24 cellular contexts compared by ENCODE assay signal in the genomic region with DNA sequence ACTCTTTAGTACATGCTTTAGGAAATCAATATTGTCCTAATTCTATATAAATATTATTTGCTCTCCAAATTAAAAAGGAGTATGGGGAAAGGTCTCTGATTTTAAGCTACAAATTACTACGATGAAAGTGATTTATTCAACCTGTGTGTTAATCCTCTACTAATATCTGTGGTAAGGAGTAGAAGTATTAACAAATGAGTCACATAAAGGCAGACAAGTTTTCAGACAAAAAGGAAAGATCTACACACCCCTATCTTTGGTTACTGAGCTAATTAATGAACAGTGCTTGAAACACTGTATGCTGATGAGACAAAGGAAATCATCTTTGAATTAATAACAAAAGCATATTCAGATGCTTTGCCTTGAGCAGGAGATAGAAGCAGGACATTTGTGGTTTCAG. TPM values are rescaled to one million over a fixed set of nuclear protein-coding genes. Genes with fewer than 3 reads are reported as not detected.
DNase-seq lines count a peak whose midpoint lies in the region; ATAC-seq, FAIRE-seq and TF ChIP-seq lines count a peak whose summit lies in the region.
"Had no signal": no experiment of that assay in that cellular context is flagged by ENCODE, and none has a peak within 500 bp of the region (broad histone marks: within the 10 kb centered on the region; RNA-seq: fewer than 3 reads in every experiment).

No MANE protein-coding gene starts in this region.

- in situ Hi-C loops in GM23248 (cut with MboI): no loop called here

- H3K4me1 ChIP-seq in GM23248 (ENCODE audit: insufficient read depth) (peaks cover 43% of the 10 kb centered on the region), RWPE2 (ENCODE audit: insufficient read depth, poor library complexity, severe bottlenecking) (peaks cover 9% of the 10 kb centered on the region), endothelial cell of umbilical vein (ENCODE audit: control insufficient read depth, extremely low read depth, insufficient read depth, low read length) (peaks cover 4% of the 10 kb centered on the region), mesenchymal stem cell (ENCODE audit: control insufficient read depth, insufficient read depth, low read depth, low read length) (no peaks in the 10 kb centered on the region)
- H3K4me1 ChIP-seq: BLaER1, Peyer's patch had no signal

- no peak overlapping the region for H2AK5ac ChIP-seq in mesenchymal stem cell (ENCODE audit: low read length, severe bottlenecking)

- no peaks in the 10 kb centered on the region for H3K79me1 ChIP-seq in mesenchymal stem cell (replicated peaks; ENCODE audit: low read length, poor library complexity, severe bottlenecking)

- no peak overlapping the region for H2BK12ac ChIP-seq in mesenchymal stem cell (ENCODE audit: low read length in 2 of 2)

- no peaks in the 10 kb centered on the region for H3K4me1 Mint-ChIP-seq in CD14-positive monocyte
- H3K4me1 Mint-ChIP-seq: CD8-positive, alpha-beta memory T cell had no signal

- H3K27me3 Mint-ChIP-seq in CD14-positive monocyte (ENCODE audit: low read depth in 3 of 3): no peaks in the 10 kb centered on the region

- POLR2A ChIA-PET in endothelial cell of umbilical vein (lab: Charles Lee): no interaction called here

- H3K9me3 Mint-ChIP-seq in CD14-positive monocyte: peaks cover 0 to 3% (median 0%) of the 10 kb centered on the region in 7 donors
- H3K9me3 Mint-ChIP-seq: CD8-positive, alpha-beta memory T cell; GM23338 had no signal

- no peak overlapping the region for H3K23ac ChIP-seq in mesenchymal stem cell (ENCODE audit: low read length in 2 of 2)

- H3K4ac ChIP-seq in mesenchymal stem cell (ENCODE audit: low read depth in 1 of 2, low read length in 2 of 2): no peak overlapping the region

- WGBS in GM23248 (ENCODE audit: low coverage in 1 of 2, low lambda C conversion rate in 2 of 2, missing lambda C conversion rate in 2 of 2), 2 experiments: 19 to 27% methylated on average over 1 of the region's 1 CpG
- WGBS in mesenchymal stem cell: no CpG with 5 or more reads among the region's 1 CpG

- no peak overlapping the region for H2BK120ac ChIP-seq in mesenchymal stem cell (ENCODE audit: low read depth, low read length)

- H3K4me3 Mint-ChIP-seq in CD14-positive monocyte: no peak overlapping the region
- H3K4me3 Mint-ChIP-seq: CD8-positive, alpha-beta memory T cell; GM23338 had no signal

- BruUV-seq in endothelial cell of umbilical vein (replicated peaks; lab: Mats Ljungman, UMichigan): no TSS peak

- TF ChIP-seq POLR2A in endothelial cell of umbilical vein (IDR thresholded peaks at IDR 0.05; ENCODE audit: low read depth, low read length): no peak

- intact Hi-C loops in endothelial cell of umbilical vein (cut with micrococcal nuclease): no loop called here
- intact Hi-C loops in CD14-positive monocyte (cut with micrococcal nuclease): no loop called here

- dilution Hi-C loops in endothelial cell of umbilical vein (cut with MboI; ENCODE audit: extremely low pct_ligation_motif_present, low sequenced_read_pairs): no loop called here

- H2AFZ ChIP-seq in GM23248 (no peak overlapping the region), endothelial cell of umbilical vein (ENCODE audit: low read depth, low read length) (no peak overlapping the region), mesenchymal stem cell (ENCODE audit: low read depth, low read length) (no peak overlapping the region)
- H2AFZ ChIP-seq: GM23338 had no signal

- no peak overlapping the region for H3K14ac ChIP-seq in mesenchymal stem cell (ENCODE audit: low read length in 2 of 2)

- peak; percentile 71 for ATAC-seq in RWPE2 (ENCODE audit: low read depth)
- ATAC-seq: GM12878, GM23338, HCT116 had no signal

- DNase-seq in GM23248: peak; percentile 41
- DNase-seq in RWPE2 (ENCODE audit: low spot score): no peak
- no peak for DNase-seq in endothelial cell of umbilical vein (ENCODE audit: low read depth, low spot score)
- peak; percentile 54 for DNase-seq in mesenchymal stem cell
- DNase-seq in amniotic stem cell (lab: John Stamatoyannopoulos, UW): no peak
- DNase-seq in foreskin melanocyte: no peak
- no peak for DNase-seq in CD14-positive monocyte (ENCODE audit: low spot score)
- DNase-seq in MG63: no peak
- DNase-seq: CD8-positive, alpha-beta memory T cell; DMS79 treated with DMSO at 0.1 percent for 48 hours; GDM1; Kasumi-1; NCI-H1105; NCI-H1694; NCI-H2081 treated with DMSO at 0.1 percent for 48 hours; NCI-H446 treated with DMSO at 0.1 percent for 48 hours; NCI-H748 treated with DMSO at 0.1 percent for 48 hours; NK-92 treated with Interleukin-12 subunit alpha and Interleukin-12 subunit beta, amount 100 ng/mL, for 24 hours; Peyer's patch; SHP77 treated with DMSO at 0.1 percent for 48 hours had no signal

- no peaks in the 10 kb centered on the region for H3K79me2 ChIP-seq in GM23248 (ENCODE audit: insufficient read depth)
- no peaks in the 10 kb centered on the region for H3K79me2 ChIP-seq in endothelial cell of umbilical vein (ENCODE audit: control insufficient read depth, insufficient read depth, low read length)

- H3K27me3 ChIP-seq in GM23248 (replicated peaks; ENCODE audit: insufficient read depth) (no peaks in the 10 kb centered on the region), RWPE2 (ENCODE audit: insufficient read depth, poor library complexity, severe bottlenecking) (no peaks in the 10 kb centered on the region), endothelial cell of umbilical vein (ENCODE audit: control insufficient read depth in 2 of 2, insufficient read depth in 2 of 2, low read length in 2 of 2) (no peaks in the 10 kb centered on the region), mesenchymal stem cell (ENCODE audit: control insufficient read depth in 1 of 2, insufficient read depth in 1 of 2, low read length in 2 of 2) (no peaks in the 10 kb centered on the region), MG63 (no peaks in the 10 kb centered on the region)
- H3K27me3 ChIP-seq: BLaER1, Peyer's patch had no signal

- CTCF ChIA-PET in endothelial cell of umbilical vein (lab: Charles Lee): interaction anchor here (2.2 to 4.0 kb wide), 2 partner anchors 14 to 40 kb away, joined by 10 to 37 read pairs; partner anchors contain the start of gene LOX

- TF ChIP-seq CTCF in RWPE2 (IDR thresholded peaks at IDR 0.05; ENCODE audit: poor library complexity, severe bottlenecking): no peak
- no peak for TF ChIP-seq CTCF in endothelial cell of umbilical vein (IDR thresholded peaks at IDR 0.05; ENCODE audit: extremely low read depth in 1 of 2, insufficient read depth in 1 of 2, low read depth in 1 of 2, low read length in 2 of 2)
- TF ChIP-seq CTCF in CD14-positive monocyte (IDR thresholded peaks at IDR 0.05): no peak

- FAIRE-seq in endothelial cell of umbilical vein (lab: Jason Lieb, UNC): peak; percentile 28
- FAIRE-seq: GM12878 had no signal

- H3K9ac ChIP-seq in GM23248: no peak overlapping the region
- H3K9ac ChIP-seq in endothelial cell of umbilical vein (replicated peaks; ENCODE audit: extremely low read depth, insufficient read depth, low read length): no peak overlapping the region
- no peak overlapping the region for H3K9ac ChIP-seq in mesenchymal stem cell (ENCODE audit: low read length)
- H3K9ac ChIP-seq: BLaER1 had no signal

- H3K36me3 ChIP-seq in GM23248 (ENCODE audit: low read depth) (peaks cover 32% of the 10 kb centered on the region), RWPE2 (ENCODE audit: low read depth) (peaks cover 20% of the 10 kb centered on the region), endothelial cell of umbilical vein (ENCODE audit: control insufficient read depth in 2 of 2, extremely low read depth in 1 of 2, insufficient read depth in 2 of 2, low read length in 2 of 2) (no peaks in the 10 kb centered on the region), mesenchymal stem cell (ENCODE audit: control insufficient read depth in 1 of 2, insufficient read depth in 2 of 2, low read depth in 1 of 2, low read length in 2 of 2) (peaks cover 2 to 27% of the 10 kb centered on the region in 2 experiments), MG63 (peaks cover 28% of the 10 kb centered on the region)
- H3K36me3 ChIP-seq: BLaER1, Peyer's patch had no signal

- no peaks in the 10 kb centered on the region for H3K9me1 ChIP-seq in endothelial cell of umbilical vein (replicated peaks; ENCODE audit: control insufficient read depth, extremely low read depth, insufficient read depth, low read length)

- H3K9me3 ChIP-seq in GM23248 (ENCODE audit: low read depth): no peaks in the 10 kb centered on the region
- H3K9me3 ChIP-seq in RWPE2 (ENCODE audit: severe bottlenecking): no peaks in the 10 kb centered on the region
- no peaks in the 10 kb centered on the region for H3K9me3 ChIP-seq in endothelial cell of umbilical vein (replicated peaks; ENCODE audit: control insufficient read depth, insufficient read depth, low read length)
- no peaks in the 10 kb centered on the region for H3K9me3 ChIP-seq in mesenchymal stem cell (ENCODE audit: control insufficient read depth, low read length)
- H3K9me3 ChIP-seq in MG63: no peaks in the 10 kb centered on the region
- H3K9me3 ChIP-seq: BLaER1, Peyer's patch had no signal

- H2BK15ac ChIP-seq in mesenchymal stem cell (ENCODE audit: low read depth, poor library complexity, severe bottlenecking): no peak overlapping the region

- H3K18ac ChIP-seq in mesenchymal stem cell (ENCODE audit: low read depth in 1 of 2, low read length in 2 of 2): no peak overlapping the region

- no peak overlapping the region for H4K8ac ChIP-seq in mesenchymal stem cell (ENCODE audit: low read length)

- H3K36me3 Mint-ChIP-seq in CD14-positive monocyte: no peaks in the 10 kb centered on the region

- H3K9me2 ChIP-seq in GM23248 (ENCODE audit: insufficient read depth): no peaks in the 10 kb centered on the region

- H3F3A ChIP-seq in GM23248 (ENCODE audit: insufficient read depth): peaks cover 63% of the 10 kb centered on the region

- no peak overlapping the region for H3K4me2 ChIP-seq in GM23248 (ENCODE audit: unreplicated experiment)
- no peak overlapping the region for H3K4me2 ChIP-seq in endothelial cell of umbilical vein (ENCODE audit: insufficient read depth, low read length)
- no peak overlapping the region for H3K4me2 ChIP-seq in mesenchymal stem cell (ENCODE audit: low read length, poor library complexity, severe bottlenecking)
- H3K4me2 ChIP-seq: BLaER1, GM23338 had no signal

- peak overlapping the region in 1 of 7 donors; percentile 9 for H3K27ac Mint-ChIP-seq in CD14-positive monocyte
- H3K27ac Mint-ChIP-seq: CD8-positive, alpha-beta memory T cell; GM23338 had no signal

- H4K20me1 ChIP-seq in GM23248 (ENCODE audit: insufficient read depth) (no peaks in the 10 kb centered on the region), endothelial cell of umbilical vein (replicated peaks; ENCODE audit: control insufficient read depth, extremely low read depth, insufficient read depth, low read length) (no peaks in the 10 kb centered on the region)
- H4K20me1 ChIP-seq: BLaER1 had no signal

- H3K27ac ChIP-seq in GM23248 (0 out of 2 replicates have a peak overlapping the region, but pooled peaks have one; percentile 38), RWPE2 (ENCODE audit: poor library complexity, severe bottlenecking) (no peak overlapping the region), endothelial cell of umbilical vein (ENCODE audit: insufficient read depth, low read depth, low read length) (no peak overlapping the region), mesenchymal stem cell (ENCODE audit: low read length, poor library complexity, severe bottlenecking) (no peak overlapping the region)
- H3K27ac ChIP-seq: BLaER1, Peyer's patch had no signal

- H3K4me3 ChIP-seq in GM23248 (no peak overlapping the region), RWPE2 (ENCODE audit: severe bottlenecking) (no peak overlapping the region), endothelial cell of umbilical vein (replicated peaks in 1 of 3; ENCODE audit: insufficient read depth in 1 of 3, low read depth in 1 of 3, low read length in 3 of 3) (no peak overlapping the region), mesenchymal stem cell (ENCODE audit: insufficient read depth in 1 of 2, low read depth in 1 of 2, low read length in 2 of 2) (no peak overlapping the region), MG63 (no peak overlapping the region)
- H3K4me3 ChIP-seq: BLaER1, GM12878, GM23338, Peyer's patch had no signal

- no peak overlapping the region for H2BK5ac ChIP-seq in mesenchymal stem cell (ENCODE audit: low read depth, low read length, poor library complexity, severe bottlenecking)

- H4K91ac ChIP-seq in mesenchymal stem cell (ENCODE audit: low read length): no peak overlapping the region

RNA-seq across cellular contexts. Expression of gene LOX, which starts 15.9 kb away (rescaled TPM):
- total RNA-seq in GM23248 (2014; rRNA removed; shearing (Covaris generic)): 418 and 440 TPM in 2 replicates
- polyA plus RNA-seq in GM23248 (2016; fragmentation: Nextera tagmentation; extraction: Ambion mirVana) (1,207 and 1,226 TPM in 2 replicates), endothelial cell of umbilical vein (39.0 and 43.5 TPM in 2 replicates), CD14-positive monocyte (not detected)
- total RNA-seq in endothelial cell of umbilical vein: 69.7 and 79.1 TPM in 2 replicates
- polyA plus RNA-seq in endothelial cell of umbilical vein (2011; cell fraction: cytosol; rRNA removed): 24.0 and 28.2 TPM in 2 replicates
- polyA plus RNA-seq in endothelial cell of umbilical vein (2011; cell fraction: nucleus; rRNA removed): 23.8 and 25.5 TPM in 2 replicates
- 69.0 and 85.9 TPM in 2 replicates for polyA plus RNA-seq in endothelial cell of umbilical vein (2012)
- polyA minus RNA-seq in endothelial cell of umbilical vein: 50.7 and 58.4 TPM in 2 replicates
- 16.8 TPM for polyA minus RNA-seq in endothelial cell of umbilical vein (2011; cell fraction: cytosol; rRNA and poly(A)+ RNA removed)
- 21.1 and 28.6 TPM in 2 replicates for polyA minus RNA-seq in endothelial cell of umbilical vein (2011; cell fraction: nucleus; rRNA and poly(A)+ RNA removed)
- polyA plus RNA-seq in mesenchymal stem cell (2013, experiment 1 of 2): 548 TPM
- polyA plus RNA-seq in mesenchymal stem cell (2013, experiment 2 of 2): 550 TPM
- 334 and 360 TPM in 2 replicates for total RNA-seq in MG63 (2014; rRNA removed; shearing (Covaris generic); ENCODE audit: low replicate concordance)
- total RNA-seq: CD8-positive, alpha-beta memory T cell had no signal
- polyA plus RNA-seq: CD8-positive, alpha-beta memory T cell had no signal

Comparison
In these comparisons a context has a peak if more than half of its experiments do, and no peak if none do; other contexts are left out.
1. DNase-seq: peak in GM23248 (single experiment) and mesenchymal stem cell (single experiment); none in RWPE2 (single experiment), endothelial cell of umbilical vein (single experiment), amniotic stem cell (single experiment), foreskin melanocyte (single experiment), CD14-positive monocyte (single experiment) and MG63 (single experiment).